Comparison of ENCODE assay signal across 29 cellular contexts in the genomic region with DNA sequence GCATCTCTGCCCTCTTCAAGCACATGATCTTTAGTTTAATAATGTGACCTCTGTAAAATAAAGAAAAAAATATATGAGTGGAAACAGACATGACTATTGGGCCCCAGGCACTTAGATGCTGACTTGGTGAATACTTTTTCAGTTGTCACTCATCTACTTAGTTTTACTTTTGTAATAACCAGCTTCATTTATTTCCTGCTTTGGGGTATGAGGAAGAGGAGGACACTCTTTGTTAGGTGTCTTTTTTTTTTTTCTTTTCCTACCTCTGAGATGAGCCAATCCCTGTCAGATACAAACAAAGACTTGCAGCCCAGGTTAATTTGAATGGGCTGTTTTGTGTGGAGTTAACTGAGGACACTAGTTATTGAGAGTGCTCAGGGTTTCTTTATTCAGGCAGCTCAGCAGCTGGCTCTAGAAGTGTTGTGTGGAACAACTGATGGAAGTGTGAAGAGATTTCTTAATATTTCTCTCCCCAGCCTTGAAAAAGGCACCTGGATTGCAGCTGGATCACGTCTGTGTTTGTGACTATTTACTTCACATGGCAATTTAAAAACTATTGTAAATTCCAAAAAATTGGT.
DNase-seq lines count a peak whose midpoint lies in the region; ATAC-seq, FAIRE-seq and TF ChIP-seq lines count a peak whose summit lies in the region.
"Had no signal": no experiment of that assay in that cellular context is flagged by ENCODE, and none has a peak within 500 bp of the region (broad histone marks: within the 10 kb centered on the region; RNA-seq: fewer than 3 reads in every experiment).

No MANE protein-coding gene starts in this region.

- intact Hi-C loops in heart left ventricle (cut with DNase I) = no loop called here
- intact Hi-C loops in right cardiac atrium (cut with DNase I) = no loop called here
- intact Hi-C loops in GM12878 (cut with micrococcal nuclease; ENCODE audit: unreplicated experiment) = no loop called here
- intact Hi-C loops in sciatic nerve (cut with DNase I) = no loop called here

- H4K20me1 ChIP-seq in GM12878 (ENCODE audit: control insufficient read depth, insufficient read depth) = no peaks in the 10 kb centered on the region
- H4K20me1 ChIP-seq: BLaER1 treated with 17β-estradiol and CSF1 and Interleukin-3, amounts not matched to agents 10 nM and 100 nM had no signal

- in situ Hi-C loops in GM12878 (cut with MboI) = no loop called here

- TF ChIP-seq RAD21 in GM12878 (IDR thresholded peaks at IDR 0.05; ENCODE audit: insufficient read depth, low read depth, low read length) = no peak

- POLR2A ChIA-PET in GM12878 (lab: Charles Lee) = no interaction called here

- H3K9me3 ChIP-seq in heart left ventricle = peaks cover 0 to 7% (median 0%) of the 10 kb centered on the region in 12 donors
- H3K9me3 ChIP-seq in right cardiac atrium (ENCODE audit: control insufficient read depth, low read length) = no peaks in the 10 kb centered on the region
- H3K9me3 ChIP-seq in GM12878 (replicated peaks; ENCODE audit: control insufficient read depth, insufficient read depth, low read length) = no peaks in the 10 kb centered on the region
- H3K9me3 ChIP-seq: BLaER1 treated with 17β-estradiol and CSF1 and Interleukin-3, amounts not matched to agents 10 nM and 100 nM; prostate gland; SJCRH30; transverse colon had no signal

- no peaks in the 10 kb centered on the region for H3K27me3 ChIP-seq in heart left ventricle
- H3K27me3 ChIP-seq in right cardiac atrium (ENCODE audit: control insufficient read depth, insufficient read depth) = no peaks in the 10 kb centered on the region
- peaks cover 0 to 2% of the 10 kb centered on the region in 2 experiments; a peak in 1 of 4 replicates for H3K27me3 ChIP-seq in GM12878 (replicated peaks in 1 of 2; ENCODE audit: control insufficient read depth in 2 of 2, insufficient read depth in 2 of 2, low read length in 1 of 2)
- H3K27me3 ChIP-seq: BLaER1 treated with 17β-estradiol and CSF1 and Interleukin-3, amounts not matched to agents 10 nM and 100 nM; transverse colon had no signal

- TF ChIP-seq EP300 in GM12878 (IDR thresholded peaks at IDR 0.05; ENCODE audit: borderline replicate concordance in 1 of 2, control insufficient read depth in 1 of 2, low read depth in 2 of 2, low read length in 2 of 2) = no peak

- CTCF ChIA-PET in GM12878 (lab: Yijun Ruan, JAX) = interaction anchor here (0.6 to 1.2 kb wide), 3 partner anchors 13 to 272 kb away, joined by 3 to 4 read pairs (median 3); no protein-coding TSS in a partner anchor

- TF ChIP-seq POLR2A in heart left ventricle (IDR thresholded peaks at IDR 0.05) (no peak), GM12878 (IDR thresholded peaks at IDR 0.05; ENCODE audit: low read depth, low read length) (no peak)

- 75 to 90% (median 82%) methylated on average over 1 of the region's 1 CpG for WGBS in heart left ventricle, 4 donors
- WGBS in right cardiac atrium = 62% methylated on average over 1 of the region's 1 CpG
- WGBS in GM12878 (ENCODE audit: insufficient coverage, insufficient replicate concordance, low lambda C conversion rate, missing lambda C conversion rate) = 0% methylated on average over 1 of the region's 1 CpG

- H3K4me3 ChIP-seq in heart left ventricle (no peak overlapping the region), right cardiac atrium (ENCODE audit: low read length) (no peak overlapping the region), GM12878 (no peak overlapping the region)
- H3K4me3 ChIP-seq: BLaER1 treated with 17β-estradiol and CSF1 and Interleukin-3, amounts not matched to agents 10 nM and 100 nM; coronary artery; prostate gland; SJCRH30; transverse colon had no signal

- no TSS peak for BruUV-seq in GM12878 (replicated peaks; lab: Mats Ljungman, UMichigan)

- no peak for FAIRE-seq in GM12878 (lab: Jason Lieb, UNC)
- FAIRE-seq: islet of Langerhans had no signal

- no peaks in the 10 kb centered on the region for H3K36me3 ChIP-seq in heart left ventricle
- H3K36me3 ChIP-seq in GM12878 (ENCODE audit: control insufficient read depth in 2 of 2, insufficient read depth in 2 of 2, low read length in 1 of 2) = no peaks in the 10 kb centered on the region
- H3K36me3 ChIP-seq: BLaER1 treated with 17β-estradiol and CSF1 and Interleukin-3, amounts not matched to agents 10 nM and 100 nM; prostate gland; SJCRH30; transverse colon had no signal

- H3K79me2 ChIP-seq in GM12878 (ENCODE audit: control insufficient read depth, insufficient read depth, low read length) = no peaks in the 10 kb centered on the region

- RAD21 ChIA-PET in GM12878 (lab: Charles Lee; ENCODE audit: unreplicated experiment) = interaction anchor here (1.3 to 1.6 kb wide), 3 partner anchors 9 to 259 kb away, joined by 3 to 5 read pairs (median 4); no protein-coding TSS in a partner anchor

- H3K9ac ChIP-seq in GM12878 (ENCODE audit: control insufficient read depth, insufficient read depth, low read length) = no peak overlapping the region
- H3K9ac ChIP-seq: BLaER1 treated with 17β-estradiol and CSF1 and Interleukin-3, amounts not matched to agents 10 nM and 100 nM; KMS-11 had no signal

- ATAC-seq in heart left ventricle = peak in 3 of 4 donors; percentile 44 to 67 (median 58)
- no peak for ATAC-seq in right cardiac atrium
- peak; percentile 31 for ATAC-seq in GM12878
- peak; percentile 47 for ATAC-seq in sciatic nerve
- ATAC-seq in GM18519 (IDR thresholded peaks at IDR 0.05; ENCODE audit: low FRiP score, unreplicated experiment) = no peak
- ATAC-seq: stimulated activated effector memory CD8-positive, alpha-beta T cell treated with anti-CD3 and anti-CD28 coated beads, Interleukin-12 subunit alpha, Interleukin-12 subunit beta, amount 100 ng/mL, for 72 hours had no signal

- DNase-seq in heart left ventricle (no peak), right cardiac atrium (no peak), NCI-H526 (lab: John Stamatoyannopoulos, UW) (peak; percentile 82), GM12878 (ENCODE audit: low read depth, low spot score) (no peak), sciatic nerve (ENCODE audit: low spot score) (no peak), COR-L47 (lab: John Stamatoyannopoulos, UW) (no peak)
- DNase-seq: activated CD4-positive, alpha-beta T cell treated with anti-CD3 and anti-CD28 coated beads, Interleukin-2, amount 10 ng/mL, durations not matched to agents 24 days and 14 days; activated CD8-positive, alpha-beta memory T cell treated with anti-CD3 and anti-CD28 coated beads for 24 hours; activated gamma-delta T cell; activated naive CD8-positive, alpha-beta T cell treated with anti-CD3 and anti-CD28 coated beads, Interleukin-2, amount 10 ng/mL, durations not matched to agents 7 days and 5 days; DMS79; effector memory CD4-positive, alpha-beta T cell; erythroblast; GDM1; HCEC 1CT; midbrain; naive B cell; NCI-H2029 treated with DMSO at 0.1 percent for 48 hours; NCI-H446 treated with DMSO at 0.1 percent for 48 hours; SJCRH30; transverse colon had no signal

- H3K4me1 ChIP-seq in heart left ventricle (peaks cover 0 to 8% (median under 1%) of the 10 kb centered on the region in 12 donors), right cardiac atrium (ENCODE audit: control insufficient read depth, insufficient read depth, low read length) (no peaks in the 10 kb centered on the region), GM12878 (ENCODE audit: control insufficient read depth, insufficient read depth, low read length) (no peaks in the 10 kb centered on the region)
- H3K4me1 ChIP-seq: BLaER1 treated with 17β-estradiol and CSF1 and Interleukin-3, amounts not matched to agents 10 nM and 100 nM; prostate gland; SJCRH30; transverse colon had no signal

- H3K27ac ChIP-seq in heart left ventricle (no peak overlapping the region), right cardiac atrium (ENCODE audit: low read length) (no peak overlapping the region), GM12878 (ENCODE audit: control insufficient read depth, insufficient read depth) (no peak overlapping the region)
- H3K27ac ChIP-seq: BLaER1 treated with 17β-estradiol and CSF1 and Interleukin-3, amounts not matched to agents 10 nM and 100 nM; coronary artery; HL-60; prostate gland; SJCRH30; transverse colon had no signal

- SMC1A ChIA-PET in GM12878 (lab: Charles Lee; ENCODE audit: uncharacterized antibody, unreplicated experiment) = interaction anchor here (0.6 to 1.7 kb wide), 9 partner anchors 10 to 1035 kb away, joined by 3 to 4 read pairs (median 3); no protein-coding TSS in a partner anchor

- TF ChIP-seq CTCF in heart left ventricle (IDR thresholded peaks at IDR 0.05) = no peak
- no peak for TF ChIP-seq CTCF in GM12878 (IDR thresholded peaks at IDR 0.05 in 2 of 3, conservative IDR thresholded peaks at IDR 0.05 in 1 of 3; ENCODE audit: control insufficient read depth in 2 of 3, extremely low read depth in 1 of 3, insufficient read depth in 1 of 3, low read depth in 3 of 3, low read length in 3 of 3)

- no peak overlapping the region for H3K4me2 ChIP-seq in GM12878 (ENCODE audit: control insufficient read depth, insufficient read depth)
- H3K4me2 ChIP-seq: BLaER1 treated with 17β-estradiol and CSF1 and Interleukin-3, amounts not matched to agents 10 nM and 100 nM had no signal

- H2AFZ ChIP-seq in GM12878 (ENCODE audit: control insufficient read depth, low read depth, low read length) = no peak overlapping the region

TF ChIP-seq in GM12878, 131 proteins besides CTCF, POLR2A, EP300 and RAD21 (continues in another document):
- TF ChIP-seq, protein P1, sequence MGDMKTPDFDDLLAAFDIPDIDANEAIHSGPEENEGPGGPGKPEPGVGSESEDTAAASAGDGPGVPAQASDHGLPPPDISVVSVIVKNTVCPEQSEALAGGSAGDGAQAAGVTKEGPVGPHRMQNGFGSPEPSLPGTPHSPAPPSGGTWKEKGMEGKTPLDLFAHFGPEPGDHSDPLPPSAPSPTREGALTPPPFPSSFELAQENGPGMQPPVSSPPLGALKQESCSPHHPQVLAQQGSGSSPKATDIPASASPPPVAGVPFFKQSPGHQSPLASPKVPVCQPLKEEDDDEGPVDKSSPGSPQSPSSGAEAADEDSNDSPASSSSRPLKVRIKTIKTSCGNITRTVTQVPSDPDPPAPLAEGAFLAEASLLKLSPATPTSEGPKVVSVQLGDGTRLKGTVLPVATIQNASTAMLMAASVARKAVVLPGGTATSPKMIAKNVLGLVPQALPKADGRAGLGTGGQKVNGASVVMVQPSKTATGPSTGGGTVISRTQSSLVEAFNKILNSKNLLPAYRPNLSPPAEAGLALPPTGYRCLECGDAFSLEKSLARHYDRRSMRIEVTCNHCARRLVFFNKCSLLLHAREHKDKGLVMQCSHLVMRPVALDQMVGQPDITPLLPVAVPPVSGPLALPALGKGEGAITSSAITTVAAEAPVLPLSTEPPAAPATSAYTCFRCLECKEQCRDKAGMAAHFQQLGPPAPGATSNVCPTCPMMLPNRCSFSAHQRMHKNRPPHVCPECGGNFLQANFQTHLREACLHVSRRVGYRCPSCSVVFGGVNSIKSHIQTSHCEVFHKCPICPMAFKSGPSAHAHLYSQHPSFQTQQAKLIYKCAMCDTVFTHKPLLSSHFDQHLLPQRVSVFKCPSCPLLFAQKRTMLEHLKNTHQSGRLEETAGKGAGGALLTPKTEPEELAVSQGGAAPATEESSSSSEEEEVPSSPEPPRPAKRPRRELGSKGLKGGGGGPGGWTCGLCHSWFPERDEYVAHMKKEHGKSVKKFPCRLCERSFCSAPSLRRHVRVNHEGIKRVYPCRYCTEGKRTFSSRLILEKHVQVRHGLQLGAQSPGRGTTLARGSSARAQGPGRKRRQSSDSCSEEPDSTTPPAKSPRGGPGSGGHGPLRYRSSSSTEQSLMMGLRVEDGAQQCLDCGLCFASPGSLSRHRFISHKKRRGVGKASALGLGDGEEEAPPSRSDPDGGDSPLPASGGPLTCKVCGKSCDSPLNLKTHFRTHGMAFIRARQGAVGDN (IDR thresholded peaks at IDR 0.05) = no peak

Comparison
In these comparisons a context has a peak if more than half of its experiments do, and no peak if none do; other contexts are left out.
1. ATAC-seq: peak in heart left ventricle (3 of 4), GM12878 (single experiment) and sciatic nerve (single experiment); none in right cardiac atrium (0 of 2) and GM18519 (single experiment).
2. DNase-seq: peak in NCI-H526 (2 of 2); none in heart left ventricle (0 of 5), right cardiac atrium (0 of 3), GM12878 (single experiment), sciatic nerve (single experiment) and COR-L47 (single experiment).